7 cellular contexts compared by ENCODE assay signal in genomic region chr11:66278396-66279091, GRCh38. TPM values are rescaled to one million over a fixed set of nuclear protein-coding genes. Genes with fewer than 3 reads are reported as not detected.
DNase-seq lines count a peak whose midpoint lies in the region; ATAC-seq and TF ChIP-seq lines count a peak whose summit lies in the region.

No MANE protein-coding gene starts in this region.

- DNase-seq in ELR (ENCODE audit: low read depth) (peak; percentile 54), NB4 (ENCODE audit: low read depth) (peak; percentile 43), brain microvascular endothelial cell (peak; percentile 48), osteocyte (ENCODE audit: extremely low spot score, unreplicated experiment) (no peak), NCI-H1048 (lab: John Stamatoyannopoulos, UW) (no peak)

- H3K27ac ChIP-seq in brain microvascular endothelial cell = no peak overlapping the region

- H3K4me3 Mint-ChIP-seq in osteocyte (ENCODE audit: unreplicated experiment) = peak overlapping the region; percentile 61

- no peak for TF ChIP-seq POLR2A in NB4 (IDR thresholded peaks at IDR 0.05; ENCODE audit: extremely low read depth, insufficient read length)

- peaks cover 24% of the 10 kb centered on the region for H3K36me3 ChIP-seq in brain microvascular endothelial cell (replicated peaks)

- H3K27ac Mint-ChIP-seq in osteocyte (ENCODE audit: unreplicated experiment) = no peak overlapping the region

- no peaks in the 10 kb centered on the region for H3K27me3 ChIP-seq in brain microvascular endothelial cell (replicated peaks)

- H3K36me3 Mint-ChIP-seq in osteocyte (ENCODE audit: unreplicated experiment) = peaks cover 14% of the 10 kb centered on the region

- no peaks in the 10 kb centered on the region for H3K27me3 Mint-ChIP-seq in osteocyte (ENCODE audit: unreplicated experiment)

- ATAC-seq in HG03175 (IDR thresholded peaks at IDR 0.05; ENCODE audit: unreplicated experiment) (no peak), GM18502 (IDR thresholded peaks at IDR 0.05; ENCODE audit: poor library complexity, unreplicated experiment) (no peak)

- peaks cover 37% of the 10 kb centered on the region for H3K4me1 Mint-ChIP-seq in osteocyte (ENCODE audit: unreplicated experiment)

- no peaks in the 10 kb centered on the region for H3K9me3 Mint-ChIP-seq in osteocyte (ENCODE audit: unreplicated experiment)

- no peak overlapping the region for H3K4me3 ChIP-seq in NB4 (ENCODE audit: low read depth, low read length)
- H3K4me3 ChIP-seq in brain microvascular endothelial cell (ENCODE audit: low read depth, low read length) = no peak overlapping the region

- no peak for TF ChIP-seq CTCF in NB4 (IDR thresholded peaks at IDR 0.05; ENCODE audit: low read depth, low read length)
- no peak for TF ChIP-seq CTCF in brain microvascular endothelial cell (IDR thresholded peaks at IDR 0.05; ENCODE audit: low read depth, low read length, missing control alignments)
- TF ChIP-seq CTCF in osteocyte (IDR thresholded peaks at IDR 0.05) = no peak

- in situ Hi-C loops in brain microvascular endothelial cell (cut with HindIII; ENCODE audit: low pct_ligation_motif_present, low sequenced_read_pairs) = no loop called here

RNA-seq across cellular contexts. Expression of gene CNIH2, which starts 0.6 kb away (rescaled TPM):
- 3.8 and 5.0 TPM in 2 replicates for total RNA-seq in osteocyte

RNA-seq across cellular contexts. Expression of gene RAB1B, which starts 10.1 kb away (rescaled TPM):
- 149 and 150 TPM in 2 replicates for total RNA-seq in osteocyte

RNA-seq across cellular contexts. Expression of gene YIF1A, which starts 10.4 kb away (rescaled TPM):
- total RNA-seq in osteocyte = 140 and 146 TPM in 2 replicates

RNA-seq across cellular contexts. Expression of gene TMEM151A, which starts 13.2 kb away (rescaled TPM):
- 0.46 and 0.55 TPM in 2 replicates for total RNA-seq in osteocyte

RNA-seq across cellular contexts. Expression of gene KLC2, which starts 21.0 kb away (rescaled TPM):
- total RNA-seq in osteocyte = 35.5 and 43.8 TPM in 2 replicates

Comparison
In these comparisons a context has a peak if more than half of its experiments do, and no peak if none do; other contexts are left out.
1. DNase-seq: peak in ELR (single experiment), NB4 (single experiment) and brain microvascular endothelial cell (single experiment); none in osteocyte (single experiment) and NCI-H1048 (single experiment).